Comparison of ENCODE assay signal across 1 cellular context in genomic region chr3:186759231-186759930, GRCh38.
TF ChIP-seq lines count a peak whose summit lies in the region.

No MANE protein-coding gene starts in this region.

TF ChIP-seq in H1, 55 proteins besides CTCF, POLR2A, EP300 and RAD21:
- TF ChIP-seq E2F6 (IDR thresholded peaks at IDR 0.05) (no peak), MAX (IDR thresholded peaks at IDR 0.05) (no peak), SIN3A (conservative IDR thresholded peaks at IDR 0.05 in 1 of 2, IDR thresholded peaks at IDR 0.05 in 1 of 2; ENCODE audit: low read depth in 1 of 2, low read length in 2 of 2) (no peak), SIRT6 (IDR thresholded peaks at IDR 0.05; ENCODE audit: low read length) (no peak), SAP30 (IDR thresholded peaks at IDR 0.05; ENCODE audit: insufficient read depth, insufficient replicate concordance, low read length) (no peak), KDM5A (IDR thresholded peaks at IDR 0.05; ENCODE audit: low read length) (no peak), HDAC2 (IDR thresholded peaks at IDR 0.05; ENCODE audit: borderline replicate concordance in 1 of 2, low read depth in 2 of 2, low read length in 2 of 2) (no peak), HDAC6 (IDR thresholded peaks at IDR 0.05; ENCODE audit: low read depth, low read length) (no peak), RBBP5 (IDR thresholded peaks at IDR 0.05; ENCODE audit: borderline replicate concordance, low read depth, low read length) (no peak), POLR2AphosphoS5 (IDR thresholded peaks at IDR 0.05; ENCODE audit: low read depth, low read length) (no peak), JUN (IDR thresholded peaks at IDR 0.05; ENCODE audit: low read depth, low read length) (no peak), CBX5 (IDR thresholded peaks at IDR 0.05; ENCODE audit: low read depth, low read length) (no peak), KDM1A (IDR thresholded peaks at IDR 0.05; ENCODE audit: borderline replicate concordance, low read length) (no peak)
